27 cellular contexts compared by ENCODE assay signal in genomic region chr6:28646650-28647049, GRCh38.
"Had no signal": no experiment of that assay in that cellular context is flagged by ENCODE, and none has a peak within 500 bp of the region (broad histone marks: within the 10 kb centered on the region; RNA-seq: fewer than 3 reads in every experiment).

No MANE protein-coding gene starts in this region.

- H3K36me3 ChIP-seq: colonic mucosa, esophagus squamous epithelium, gastrocnemius medialis, heart left ventricle, left lung, lower lobe of right lung had no signal

- H3K36me3 Mint-ChIP-seq: mesothelial cell of epicardium had no signal

- H3K4me3 Mint-ChIP-seq: dendritic cell treated with granulocyte-macrophage colony-stimulating factor and Interleukin-4, amounts not matched to agents 40 ng/mL and 50 ng/mL, for 4 days; effector memory CD8-positive, alpha-beta T cell; endodermal cell; immature natural killer cell; naive B cell had no signal

- H3K4me1 ChIP-seq: colonic mucosa, gastrocnemius medialis, left lung had no signal

- H3K4me3 ChIP-seq: colonic mucosa, esophagus squamous epithelium, gastrocnemius medialis, heart left ventricle, hepatocyte, left lung, lower lobe of right lung, mucosa of descending colon had no signal

- ATAC-seq: effector memory CD8-positive, alpha-beta T cell; esophagus mucosa; gastrocnemius medialis; heart left ventricle; left lung; left ventricle myocardium superior; lower lobe of right lung; mucosa of descending colon had no signal

- H3K27me3 ChIP-seq: colonic mucosa, hepatocyte had no signal

- H3K9me3 ChIP-seq: colonic mucosa, esophagus squamous epithelium, gastrocnemius medialis, heart left ventricle, left lung, lower lobe of right lung, mucosa of descending colon had no signal

- H3K27ac Mint-ChIP-seq: dendritic cell treated with granulocyte-macrophage colony-stimulating factor and Interleukin-4, amounts not matched to agents 40 ng/mL and 50 ng/mL, for 4 days; effector memory CD8-positive, alpha-beta T cell; endodermal cell; immature natural killer cell; mesothelial cell of epicardium; naive B cell had no signal

- H3K27ac ChIP-seq: colonic mucosa, epithelial cell of prostate, esophagus squamous epithelium, gastrocnemius medialis, heart left ventricle, hepatocyte, left lung, lower lobe of right lung had no signal

- H3K9me3 Mint-ChIP-seq: dendritic cell treated with granulocyte-macrophage colony-stimulating factor and Interleukin-4, amounts not matched to agents 40 ng/mL and 50 ng/mL, for 4 days; effector memory CD8-positive, alpha-beta T cell; endodermal cell; immature natural killer cell; mesothelial cell of epicardium had no signal

- DNase-seq: colonic mucosa; cortex of kidney; effector CD8-positive, alpha-beta T cell; effector memory CD8-positive, alpha-beta T cell; endodermal cell; erythroblast; esophagus squamous epithelium; foreskin fibroblast; foreskin melanocyte; gastrocnemius medialis; heart left ventricle; hypothalamus; immature natural killer cell; islet precursor cell; kidney; kidney glomerular epithelial cell; left lung; left ventricle myocardium superior; lower lobe of right lung; mesenchymal stem cell; mucosa of descending colon; naive B cell had no signal
